11 cellular contexts compared by ENCODE assay signal in the genomic region with DNA sequence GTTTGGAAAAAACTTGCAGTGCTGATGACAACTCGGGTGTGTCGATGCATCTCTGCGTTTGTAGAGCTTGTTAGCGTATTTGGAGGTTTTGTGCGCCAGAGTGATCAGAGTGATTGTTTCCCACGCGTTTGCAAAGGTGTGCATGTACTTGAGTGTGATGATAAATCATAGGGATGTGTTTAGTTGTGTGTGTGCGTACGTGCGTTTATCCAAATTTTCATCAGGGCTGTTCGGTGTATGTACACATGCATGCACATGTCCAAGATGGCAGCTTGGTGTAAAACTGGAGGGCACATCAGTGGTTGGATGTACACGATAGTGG. TPM values are rescaled to one million over a fixed set of nuclear protein-coding genes. Genes with fewer than 3 reads are reported as not detected.
DNase-seq lines count a peak whose midpoint lies in the region; ATAC-seq and TF ChIP-seq lines count a peak whose summit lies in the region.
"Had no signal": no experiment of that assay in that cellular context is flagged by ENCODE, and none has a peak within 500 bp of the region (broad histone marks: within the 10 kb centered on the region; RNA-seq: fewer than 3 reads in every experiment).

No MANE protein-coding gene starts in this region.

- H3K4me3 ChIP-seq in breast epithelium (peak overlapping the region; percentile 59 to 90 (median 65)), thymus (ENCODE audit: low read length) (peak overlapping the region; percentile 50)
- H3K4me3 ChIP-seq: BLaER1 had no signal

- H3K9me3 ChIP-seq in breast epithelium: no peaks in the 10 kb centered on the region
- no peaks in the 10 kb centered on the region for H3K9me3 ChIP-seq in thymus (ENCODE audit: control insufficient read depth)

- no peak for TF ChIP-seq CTCF in breast epithelium (IDR thresholded peaks at IDR 0.05)

- H3K4me1 Mint-ChIP-seq in activated CD4-positive, alpha-beta T cell treated with anti-CD3 and anti-CD28 coated beads, Interleukin-2, amount 10 ng/mL, durations not matched to agents 7 days and 5 days: peaks cover 6% of the 10 kb centered on the region
- peaks cover 6% of the 10 kb centered on the region for H3K4me1 Mint-ChIP-seq in activated T-helper 2 cell treated with anti-CD3 and anti-CD28 coated beads, Interferon-gamma antibody, Interleukin-2, Interleukin-4, amounts not matched to agents 10 μg/mL and 5 μg/mL and 100 μg/mL, durations not matched to agents 14 hours and 24 hours and 36 hours (ENCODE audit: low read depth)

- H3K27ac ChIP-seq in breast epithelium (peak overlapping the region; percentile 38 to 56), thymus (ENCODE audit: low read depth) (peak overlapping the region; percentile 31)
- H3K27ac ChIP-seq: BLaER1 had no signal

- no peak for ATAC-seq in left colon

- intact Hi-C loops in breast epithelium (cut with DNase I; ENCODE audit: low total_unique reads): no loop called here
- intact Hi-C loops in activated T-helper 2 cell treated with anti-CD3 and anti-CD28 coated beads, Interferon-gamma antibody, Interleukin-2, Interleukin-4, amounts not matched to agents 10 μg/mL and 5 μg/mL and 100 μg/mL, durations not matched to agents 14 hours and 24 hours and 36 hours (cut with micrococcal nuclease): no loop called here
- intact Hi-C loops in left colon (cut with DNase I, micrococcal nuclease): no loop called here

- CTCF ChIA-PET in activated CD4-positive, alpha-beta T cell treated with anti-CD3 and anti-CD28 coated beads, Interleukin-2, amount 10 ng/mL, durations not matched to agents 7 days and 5 days (lab: Charles Lee): interaction anchor here (1.4 kb wide), 1 partner anchor 9 kb away, joined by 4 read pairs; no protein-coding TSS in a partner anchor

- H3K36me3 ChIP-seq in breast epithelium: no peaks in the 10 kb centered on the region
- H3K36me3 ChIP-seq in thymus (ENCODE audit: control insufficient read depth, insufficient read depth): no peaks in the 10 kb centered on the region
- H3K36me3 ChIP-seq: BLaER1 had no signal

- POLR2A ChIA-PET in activated CD4-positive, alpha-beta T cell treated with anti-CD3 and anti-CD28 coated beads, Interleukin-2, amount 10 ng/mL, durations not matched to agents 7 days and 5 days (lab: Charles Lee): no interaction called here

- DNase-seq in activated CD4-positive, alpha-beta T cell treated with anti-CD3 and anti-CD28 coated beads, Interleukin-2, amount 10 ng/mL, durations not matched to agents 7 days and 5 days: no peak
- no peak for DNase-seq in activated CD4-positive, alpha-beta T cell treated with anti-CD3 and anti-CD28 coated beads for 48 hours
- DNase-seq in breast epithelium (ENCODE audit: low spot score in 2 of 2): no peak
- DNase-seq in medulla oblongata (ENCODE audit: extremely low spot score): peak; percentile 23
- no peak for DNase-seq in activated T-helper 2 cell treated with anti-CD3 and anti-CD28 coated beads, Interferon-gamma antibody, Interleukin-2, Interleukin-4, amounts not matched to agents 10 μg/mL and 5 μg/mL and 100 μg/mL, durations not matched to agents 14 hours and 24 hours and 36 hours (ENCODE audit: low spot score)
- DNase-seq in SK-N-DZ (ENCODE audit: low spot score): no peak
- DNase-seq in left colon: no peak
- DNase-seq: activated CD8-positive, alpha-beta memory T cell treated with anti-CD3 and anti-CD28 coated beads for 24 hours; NCI-H1694 had no signal

- H3K27me3 ChIP-seq in breast epithelium (no peaks in the 10 kb centered on the region), thymus (ENCODE audit: control insufficient read depth, insufficient read depth) (peaks cover 15% of the 10 kb centered on the region)

- H3K27me3 Mint-ChIP-seq in activated CD4-positive, alpha-beta T cell treated with anti-CD3 and anti-CD28 coated beads, Interleukin-2, amount 10 ng/mL, durations not matched to agents 7 days and 5 days: peaks cover 66% of the 10 kb centered on the region
- peaks cover 70% of the 10 kb centered on the region for H3K27me3 Mint-ChIP-seq in activated T-helper 2 cell treated with anti-CD3 and anti-CD28 coated beads, Interferon-gamma antibody, Interleukin-2, Interleukin-4, amounts not matched to agents 10 μg/mL and 5 μg/mL and 100 μg/mL, durations not matched to agents 14 hours and 24 hours and 36 hours (ENCODE audit: low read depth)

- TF ChIP-seq POLR2A in breast epithelium (IDR thresholded peaks at IDR 0.05): no peak

- no peaks in the 10 kb centered on the region for H3K36me3 Mint-ChIP-seq in activated CD4-positive, alpha-beta T cell treated with anti-CD3 and anti-CD28 coated beads, Interleukin-2, amount 10 ng/mL, durations not matched to agents 7 days and 5 days (ENCODE audit: low read depth)
- no peaks in the 10 kb centered on the region for H3K36me3 Mint-ChIP-seq in activated T-helper 2 cell treated with anti-CD3 and anti-CD28 coated beads, Interferon-gamma antibody, Interleukin-2, Interleukin-4, amounts not matched to agents 10 μg/mL and 5 μg/mL and 100 μg/mL, durations not matched to agents 14 hours and 24 hours and 36 hours (ENCODE audit: low read depth)

- no peaks in the 10 kb centered on the region for H3K9me3 Mint-ChIP-seq in activated CD4-positive, alpha-beta T cell treated with anti-CD3 and anti-CD28 coated beads, Interleukin-2, amount 10 ng/mL, durations not matched to agents 7 days and 5 days
- no peaks in the 10 kb centered on the region for H3K9me3 Mint-ChIP-seq in activated T-helper 2 cell treated with anti-CD3 and anti-CD28 coated beads, Interferon-gamma antibody, Interleukin-2, Interleukin-4, amounts not matched to agents 10 μg/mL and 5 μg/mL and 100 μg/mL, durations not matched to agents 14 hours and 24 hours and 36 hours

- no peak overlapping the region for H3K27ac Mint-ChIP-seq in activated CD4-positive, alpha-beta T cell treated with anti-CD3 and anti-CD28 coated beads, Interleukin-2, amount 10 ng/mL, durations not matched to agents 7 days and 5 days
- no peak overlapping the region for H3K27ac Mint-ChIP-seq in activated T-helper 2 cell treated with anti-CD3 and anti-CD28 coated beads, Interferon-gamma antibody, Interleukin-2, Interleukin-4, amounts not matched to agents 10 μg/mL and 5 μg/mL and 100 μg/mL, durations not matched to agents 14 hours and 24 hours and 36 hours

- peak overlapping the region; percentile 31 for H3K4me3 Mint-ChIP-seq in activated CD4-positive, alpha-beta T cell treated with anti-CD3 and anti-CD28 coated beads, Interleukin-2, amount 10 ng/mL, durations not matched to agents 7 days and 5 days
- H3K4me3 Mint-ChIP-seq in activated T-helper 2 cell treated with anti-CD3 and anti-CD28 coated beads, Interferon-gamma antibody, Interleukin-2, Interleukin-4, amounts not matched to agents 10 μg/mL and 5 μg/mL and 100 μg/mL, durations not matched to agents 14 hours and 24 hours and 36 hours (ENCODE audit: low read depth): no peak overlapping the region

- 68% methylated on average over 12 of the region's 12 CpGs for WGBS in thymus

- H3K4me1 ChIP-seq in breast epithelium (no peaks in the 10 kb centered on the region), thymus (ENCODE audit: control insufficient read depth, insufficient read depth, low read length) (no peaks in the 10 kb centered on the region)
- H3K4me1 ChIP-seq: BLaER1 had no signal

RNA-seq across cellular contexts. Expression of a gene that starts 0.2 kb away (rescaled TPM):
- not detected for total RNA-seq in activated CD4-positive, alpha-beta T cell treated with anti-CD3 and anti-CD28 coated beads, Interleukin-2, amount 10 ng/mL, durations not matched to agents 7 days and 5 days
- total RNA-seq in breast epithelium (under 1 TPM; under 0.01 to 0.48 (median 0.44) TPM), left colon (under 1 TPM; 0.56 to 0.73 TPM)
- polyA plus RNA-seq in thymus: 0.46 TPM
- total RNA-seq in activated T-helper 2 cell treated with anti-CD3 and anti-CD28 coated beads, Interferon-gamma antibody, Interleukin-2, Interleukin-4, amounts not matched to agents 10 μg/mL and 5 μg/mL and 100 μg/mL, durations not matched to agents 14 hours and 24 hours and 36 hours: not detected in 2 replicates
- 0.31 TPM in 1 of 2 replicates, not detected in the other for polyA plus RNA-seq in SK-N-DZ (2014; cell fraction: cytosol; rRNA removed)
- 0.24 TPM in 1 of 2 replicates, not detected in the other for polyA plus RNA-seq in SK-N-DZ (2014; cell fraction: nucleus; rRNA removed)

RNA-seq across cellular contexts. Expression of a gene that starts 29.2 kb away (rescaled TPM):
- under 1 TPM; 0.62 to 0.73 TPM for total RNA-seq in activated CD4-positive, alpha-beta T cell treated with anti-CD3 and anti-CD28 coated beads, Interleukin-2, amount 10 ng/mL, durations not matched to agents 7 days and 5 days
- total RNA-seq in breast epithelium: 1 to 10 TPM; 2.7 to 5.6 (median 5.6) TPM
- 5.5 TPM for polyA plus RNA-seq in thymus
- 1.3 and 1.4 TPM in 2 replicates for total RNA-seq in activated T-helper 2 cell treated with anti-CD3 and anti-CD28 coated beads, Interferon-gamma antibody, Interleukin-2, Interleukin-4, amounts not matched to agents 10 μg/mL and 5 μg/mL and 100 μg/mL, durations not matched to agents 14 hours and 24 hours and 36 hours
- 20.6 and 21.3 TPM in 2 replicates for polyA plus RNA-seq in SK-N-DZ (2014; cell fraction: cytosol; rRNA removed)
- polyA plus RNA-seq in SK-N-DZ (2014; cell fraction: nucleus; rRNA removed): 24.8 and 24.9 TPM in 2 replicates
- total RNA-seq in left colon: 1 to 10 TPM; 1.3 to 1.8 TPM

RNA-seq across cellular contexts. Expression of a gene that starts 48.2 kb away (rescaled TPM):
- 10 to 100 TPM; 63.5 to 64.6 TPM for total RNA-seq in activated CD4-positive, alpha-beta T cell treated with anti-CD3 and anti-CD28 coated beads, Interleukin-2, amount 10 ng/mL, durations not matched to agents 7 days and 5 days
- total RNA-seq in breast epithelium: 10 to 100 TPM; 77.0 to 88.3 (median 86.3) TPM
- 45.3 TPM for polyA plus RNA-seq in thymus
- total RNA-seq in activated T-helper 2 cell treated with anti-CD3 and anti-CD28 coated beads, Interferon-gamma antibody, Interleukin-2, Interleukin-4, amounts not matched to agents 10 μg/mL and 5 μg/mL and 100 μg/mL, durations not matched to agents 14 hours and 24 hours and 36 hours: 41.3 and 44.3 TPM in 2 replicates
- polyA plus RNA-seq in SK-N-DZ (2014; cell fraction: cytosol; rRNA removed): 44.7 and 74.3 TPM in 2 replicates
- 23.7 and 28.2 TPM in 2 replicates for polyA plus RNA-seq in SK-N-DZ (2014; cell fraction: nucleus; rRNA removed)
- total RNA-seq in left colon: 10 to 100 TPM; 35.5 to 50.7 TPM

RNA-seq across cellular contexts. Expression of a gene that starts 51.0 kb away (rescaled TPM):
- total RNA-seq in activated CD4-positive, alpha-beta T cell treated with anti-CD3 and anti-CD28 coated beads, Interleukin-2, amount 10 ng/mL, durations not matched to agents 7 days and 5 days: 100 to 1,000 TPM; 160 to 189 TPM
- total RNA-seq in breast epithelium: 10 to 100 TPM; 12.5 to 17.7 (median 13.8) TPM
- polyA plus RNA-seq in thymus: 72.9 TPM
- total RNA-seq in activated T-helper 2 cell treated with anti-CD3 and anti-CD28 coated beads, Interferon-gamma antibody, Interleukin-2, Interleukin-4, amounts not matched to agents 10 μg/mL and 5 μg/mL and 100 μg/mL, durations not matched to agents 14 hours and 24 hours and 36 hours: 142 and 146 TPM in 2 replicates
- 424 and 794 TPM in 2 replicates for polyA plus RNA-seq in SK-N-DZ (2014; cell fraction: cytosol; rRNA removed)
- polyA plus RNA-seq in SK-N-DZ (2014; cell fraction: nucleus; rRNA removed): 311 and 392 TPM in 2 replicates
- 10 to 100 TPM in 1 of 2 donors, 1 to 10 TPM in 1; 6.8 to 30.8 TPM for total RNA-seq in left colon

RNA-seq across cellular contexts. Expression of a gene that starts 58.3 kb away (rescaled TPM):
- not detected for total RNA-seq in activated CD4-positive, alpha-beta T cell treated with anti-CD3 and anti-CD28 coated beads, Interleukin-2, amount 10 ng/mL, durations not matched to agents 7 days and 5 days
- 1 to 10 TPM in 2 of 3 donors, under 1 TPM in 1; 0.32 to 4.2 (median 3.6) TPM for total RNA-seq in breast epithelium
- 2.7 TPM for polyA plus RNA-seq in thymus
- total RNA-seq in activated T-helper 2 cell treated with anti-CD3 and anti-CD28 coated beads, Interferon-gamma antibody, Interleukin-2, Interleukin-4, amounts not matched to agents 10 μg/mL and 5 μg/mL and 100 μg/mL, durations not matched to agents 14 hours and 24 hours and 36 hours: not detected in 2 replicates
- 3.8 and 3.9 TPM in 2 replicates for polyA plus RNA-seq in SK-N-DZ (2014; cell fraction: cytosol; rRNA removed)
- polyA plus RNA-seq in SK-N-DZ (2014; cell fraction: nucleus; rRNA removed): 1.5 and 3.0 TPM in 2 replicates
- 10 to 100 TPM; 19.0 to 27.7 TPM for total RNA-seq in left colon
